Comparison of ENCODE assay signal across 15 cellular contexts in genomic region chr2:121185111-121185510, GRCh38.
A peak's percentile ranks its signal among the peaks of the same experiment; 100 is the strongest.
DNase-seq lines count a peak whose midpoint lies in the region; ATAC-seq and TF ChIP-seq lines count a peak whose summit lies in the region.
"Had no signal": no experiment of that assay in that cellular context is flagged by ENCODE, and none has a peak within 500 bp of the region (broad histone marks: within the 10 kb centered on the region; RNA-seq: fewer than 3 reads in every experiment).

No MANE protein-coding gene starts in this region.

- BruUV-seq in mammary epithelial cell (replicated peaks; lab: Mats Ljungman, UMichigan) = no TSS peak

- H2AFZ ChIP-seq in mammary epithelial cell (ENCODE audit: low read depth, low read length) = no peak overlapping the region

- dilution Hi-C loops in mammary epithelial cell (cut with HindIII; ENCODE audit: low sequenced_read_pairs) = loop anchor here (5.0 kb wide), 1 partner anchor 88 kb away; no protein-coding TSS in a partner anchor

- no peak for TF ChIP-seq CTCF in RWPE2 (IDR thresholded peaks at IDR 0.05; ENCODE audit: poor library complexity, severe bottlenecking)
- no peak for TF ChIP-seq CTCF in mammary epithelial cell (conservative IDR thresholded peaks at IDR 0.05 in 1 of 2, IDR thresholded peaks at IDR 0.05 in 1 of 2; ENCODE audit: extremely low read depth in 1 of 2, insufficient read depth in 1 of 2, low read depth in 1 of 2, low read length in 2 of 2)
- no peak for TF ChIP-seq CTCF in stomach (IDR thresholded peaks at IDR 0.05)
- no peak for TF ChIP-seq CTCF in gastroesophageal sphincter (IDR thresholded peaks at IDR 0.05)

- in situ Hi-C loops in mammary epithelial cell (cut with MboI; ENCODE audit: low sequenced_read_pairs in 2 of 2) = no loop called here

- no peaks in the 10 kb centered on the region for H3K9me3 ChIP-seq in RWPE2 (ENCODE audit: severe bottlenecking)
- no peaks in the 10 kb centered on the region for H3K9me3 ChIP-seq in mammary epithelial cell (replicated peaks; ENCODE audit: insufficient read depth, low read length)
- H3K9me3 ChIP-seq in stomach = no peaks in the 10 kb centered on the region
- no peaks in the 10 kb centered on the region for H3K9me3 ChIP-seq in gastroesophageal sphincter
- H3K9me3 ChIP-seq: Caco-2 had no signal

- H3K27me3 ChIP-seq in RWPE2 (ENCODE audit: insufficient read depth, poor library complexity, severe bottlenecking) = no peaks in the 10 kb centered on the region
- H3K27me3 ChIP-seq in mammary epithelial cell (ENCODE audit: insufficient read depth, low read length) = no peaks in the 10 kb centered on the region
- H3K27me3 ChIP-seq in layer of hippocampus (ENCODE audit: control insufficient read depth, insufficient read depth, low read length) = no peaks in the 10 kb centered on the region
- no peaks in the 10 kb centered on the region for H3K27me3 ChIP-seq in stomach
- no peaks in the 10 kb centered on the region for H3K27me3 ChIP-seq in gastroesophageal sphincter

- no peak for TF ChIP-seq EP300 in stomach (IDR thresholded peaks at IDR 0.05)
- TF ChIP-seq EP300 in gastroesophageal sphincter (IDR thresholded peaks at IDR 0.05) = no peak

- no peaks in the 10 kb centered on the region for H4K20me1 ChIP-seq in mammary epithelial cell (ENCODE audit: insufficient read depth, low read length)

- H3K79me2 ChIP-seq in mammary epithelial cell (ENCODE audit: insufficient read depth, low read length) = no peaks in the 10 kb centered on the region

- TF ChIP-seq POLR2A in stomach (IDR thresholded peaks at IDR 0.05) (no peak), gastroesophageal sphincter (IDR thresholded peaks at IDR 0.05) (no peak)

- ATAC-seq in RWPE2 (ENCODE audit: low read depth) (no peak; the same call in 2 of the 3 replicates), gastroesophageal sphincter (no peak)

- 85% methylated on average over 8 of the region's 10 CpGs for WGBS in mammary epithelial cell (ENCODE audit: low coverage, missing lambda C conversion rate)
- WGBS in stomach, 5 donors = 62 to 86% (median 78%) methylated on average over 10 of the region's 10 CpGs
- 80 to 86% methylated on average over 1 to 10 of the region's 10 CpGs for WGBS in gastroesophageal sphincter (ENCODE audit: low coverage in 1 of 2), 2 donors

- intact Hi-C loops in mammary epithelial cell (cut with micrococcal nuclease) (no loop called here), stomach (cut with DNase I; ENCODE audit: low total_unique reads) (no loop called here)

- H3K36me3 ChIP-seq in RWPE2 (ENCODE audit: low read depth) (no peaks in the 10 kb centered on the region), mammary epithelial cell (ENCODE audit: insufficient read depth, low read length) (no peaks in the 10 kb centered on the region), stomach (no peaks in the 10 kb centered on the region), gastroesophageal sphincter (no peaks in the 10 kb centered on the region)

- no peak overlapping the region for H3K4me3 ChIP-seq in RWPE2 (ENCODE audit: severe bottlenecking)
- no peak overlapping the region for H3K4me3 ChIP-seq in mammary epithelial cell (replicated peaks in 1 of 3; ENCODE audit: insufficient read depth in 1 of 3, low read depth in 2 of 3, low read length in 3 of 3)
- H3K4me3 ChIP-seq in stomach = no peak overlapping the region
- no peak overlapping the region for H3K4me3 ChIP-seq in gastroesophageal sphincter

- no peak for DNase-seq in RWPE2 (ENCODE audit: low spot score)
- no peak for DNase-seq in mammary epithelial cell
- peak; percentile 8 for DNase-seq in stomach
- DNase-seq in HEK293T (ENCODE audit: extremely low spot score) = no peak
- DNase-seq in HPDE6-E6E7 (ENCODE audit: extremely low spot score) = no peak
- DNase-seq in DMS 273 treated with DMSO at 0.1 percent for 48 hours (lab: John Stamatoyannopoulos, UW) = no peak
- DNase-seq: ACHN, AML-193, Caco-2, DMS79, Kasumi-1, NCI-H187, NCI-H226 had no signal

- peak overlapping the region; percentile 33 for H3K27ac ChIP-seq in RWPE2 (ENCODE audit: poor library complexity, severe bottlenecking)
- peak overlapping the region; percentile 89 for H3K27ac ChIP-seq in mammary epithelial cell (ENCODE audit: insufficient read depth, low read depth, low read length)
- H3K27ac ChIP-seq in layer of hippocampus (ENCODE audit: low read depth, low read length) = peak overlapping the region; percentile 49
- H3K27ac ChIP-seq in stomach = no peak overlapping the region
- H3K27ac ChIP-seq in gastroesophageal sphincter = no peak overlapping the region

- H3K4me1 ChIP-seq in RWPE2 (ENCODE audit: insufficient read depth, poor library complexity, severe bottlenecking) = no peaks in the 10 kb centered on the region
- H3K4me1 ChIP-seq in mammary epithelial cell (ENCODE audit: insufficient read depth, low read length) = peaks cover 38% of the 10 kb centered on the region
- H3K4me1 ChIP-seq in stomach = peaks cover 0 to 8% (median 0%) of the 10 kb centered on the region in 4 donors
- no peaks in the 10 kb centered on the region for H3K4me1 ChIP-seq in gastroesophageal sphincter
- H3K4me1 ChIP-seq: Caco-2 had no signal

- H3K9ac ChIP-seq in mammary epithelial cell (ENCODE audit: insufficient read depth, low read length) = peak overlapping the region; percentile 57

- H3K4me2 ChIP-seq in mammary epithelial cell (ENCODE audit: insufficient read depth, low read depth, low read length) = no peak overlapping the region

- POLR2A ChIA-PET in HEK293T (lab: Yijun Ruan, JAX) = no interaction called here

- CTCF ChIA-PET in mammary epithelial cell (lab: Charles Lee; ENCODE audit: low non-redundant PET) (no interaction called here), HEK293T (lab: Yijun Ruan, JAX) (interaction anchor here (1.2 kb wide), 1 partner anchor 57 kb away, joined by 4 read pairs; no protein-coding TSS in a partner anchor)

TF ChIP-seq in HEK293T, 16 proteins besides CTCF, POLR2A, EP300 and RAD21:
- TF ChIP-seq SUZ12 (IDR thresholded peaks at IDR 0.05) = no peak
- TF ChIP-seq SP1 (IDR thresholded peaks at IDR 0.05) = no peak
- TF ChIP-seq FOXM1 (IDR thresholded peaks at IDR 0.05; ENCODE audit: borderline replicate concordance) = no peak
- TF ChIP-seq L3MBTL2 (conservative IDR thresholded peaks at IDR 0.05) = no peak
- no peak for TF ChIP-seq HDGF (IDR thresholded peaks at IDR 0.05; ENCODE audit: borderline replicate concordance)
- no peak for TF ChIP-seq NFRKB (IDR thresholded peaks at IDR 0.05)
- no peak for TF ChIP-seq CTBP1 (IDR thresholded peaks at IDR 0.05; ENCODE audit: borderline replicate concordance)

Comparison
In these comparisons a context has a peak if more than half of its experiments do, and no peak if none do; other contexts are left out.
1. H3K27ac ChIP-seq: peak in RWPE2 (single experiment), mammary epithelial cell (single experiment) and layer of hippocampus (single experiment); none in stomach (0 of 5) and gastroesophageal sphincter (0 of 4).